In genomic region chr9:23849379-23849778, GRCh38 we compare ENCODE assay signal across 18 cellular contexts. TPM values are rescaled to one million over a fixed set of nuclear protein-coding genes. Genes with fewer than 3 reads are reported as not detected.
DNase-seq lines count a peak whose midpoint lies in the region; ATAC-seq, FAIRE-seq and TF ChIP-seq lines count a peak whose summit lies in the region.
"Had no signal": no experiment of that assay in that cellular context is flagged by ENCODE, and none has a peak within 500 bp of the region (broad histone marks: within the 10 kb centered on the region; RNA-seq: fewer than 3 reads in every experiment).

No MANE protein-coding gene starts in this region.

- H3K9ac ChIP-seq in HUES6 (ENCODE audit: low read length) (no peak overlapping the region), endodermal cell (ENCODE audit: extremely low read depth, low read length, poor library complexity, severe bottlenecking) (no peak overlapping the region), Karpas-422 (ENCODE audit: low read length) (no peak overlapping the region)

- no peak overlapping the region for H3K27ac Mint-ChIP-seq in endodermal cell
- no peak overlapping the region for H3K27ac Mint-ChIP-seq in nephron progenitor cell
- H3K27ac Mint-ChIP-seq: activated naive CD8-positive, alpha-beta T cell treated with anti-CD3 and anti-CD28 coated beads, Interleukin-2, amount 10 ng/mL, durations not matched to agents 7 days and 5 days had no signal

- H3K9me3 Mint-ChIP-seq in endodermal cell (no peaks in the 10 kb centered on the region), nephron progenitor cell (no peaks in the 10 kb centered on the region)
- H3K9me3 Mint-ChIP-seq: activated naive CD8-positive, alpha-beta T cell treated with anti-CD3 and anti-CD28 coated beads, Interleukin-2, amount 10 ng/mL, durations not matched to agents 7 days and 5 days; activated T-cell treated with anti-CD3 and anti-CD28 coated beads, Interleukin-2, amount 50 U/mL, for 4 hours had no signal

- POLR2A ChIA-PET in A549 (lab: Yijun Ruan, JAX), result no interaction called here

- H3K4me1 Mint-ChIP-seq in endodermal cell (peaks cover 13% of the 10 kb centered on the region), nephron progenitor cell (peaks cover 25% of the 10 kb centered on the region)
- H3K4me1 Mint-ChIP-seq: activated naive CD8-positive, alpha-beta T cell treated with anti-CD3 and anti-CD28 coated beads, Interleukin-2, amount 10 ng/mL, durations not matched to agents 7 days and 5 days had no signal

- WGBS in A549 (ENCODE audit: missing lambda C conversion rate), result 49% methylated on average over 5 of the region's 5 CpGs
- WGBS in endodermal cell (ENCODE audit: insufficient coverage in 1 of 2, insufficient read length in 1 of 2), 2 experiments, result 22% methylated on average over 5 of the region's 5 CpGs; no CpG with 5 or more reads in 1 of the 2 experiments

- H3K9me2 ChIP-seq in Karpas-422 (replicated peaks; ENCODE audit: insufficient read depth, low read length), result 0 out of 2 replicates have a peak, but pooled peaks cover 3% of the 10 kb centered on the region

- ATAC-seq in A549 (no peak), GM19324 (IDR thresholded peaks at IDR 0.05; ENCODE audit: low FRiP score, unreplicated experiment) (no peak)
- ATAC-seq: activated T-cell treated with anti-CD3 and anti-CD28 coated beads, Interleukin-2, amount 50 U/mL, for 4 hours had no signal

- H3K79me2 ChIP-seq in Karpas-422 (ENCODE audit: low read length), result no peaks in the 10 kb centered on the region

- H3K36me3 ChIP-seq in HUES6 (ENCODE audit: control insufficient read depth, insufficient read depth, low read length) (no peaks in the 10 kb centered on the region), endodermal cell (ENCODE audit: control insufficient read depth, insufficient read depth, low read length) (no peaks in the 10 kb centered on the region), Karpas-422 (ENCODE audit: insufficient read depth, low read length) (no peaks in the 10 kb centered on the region)
- H3K36me3 ChIP-seq: thyroid gland had no signal

- TF ChIP-seq RAD21 in A549 (conservative IDR thresholded peaks at IDR 0.05 in 1 of 2, IDR thresholded peaks at IDR 0.05 in 1 of 2), result no peak

- H3K27me3 Mint-ChIP-seq in endodermal cell (ENCODE audit: insufficient read depth) (peaks cover 53% of the 10 kb centered on the region), nephron progenitor cell (ENCODE audit: low read depth, poor library complexity) (peaks cover 17% of the 10 kb centered on the region)

- TF ChIP-seq CTCF in A549 (IDR thresholded peaks at IDR 0.05), result no peak
- no peak for TF ChIP-seq CTCF in endodermal cell (conservative IDR thresholded peaks at IDR 0.05)
- TF ChIP-seq CTCF in nephron progenitor cell (IDR thresholded peaks at IDR 0.05), result no peak

- H3K4me1 ChIP-seq in A549 (peaks cover 6% of the 10 kb centered on the region; the same call in 1 of the 3 replicates), HUES6 (ENCODE audit: control insufficient read depth, insufficient read depth, low read length) (peaks cover 8% of the 10 kb centered on the region), endodermal cell (ENCODE audit: control insufficient read depth, insufficient read depth, low read length) (no peaks in the 10 kb centered on the region), Karpas-422 (ENCODE audit: low read length) (no peaks in the 10 kb centered on the region)

- no peak for FAIRE-seq in A549 (lab: Jason Lieb, UNC)
- FAIRE-seq: endothelial cell of umbilical vein had no signal

- no peaks in the 10 kb centered on the region for H4K20me1 ChIP-seq in Karpas-422 (ENCODE audit: insufficient read depth, low read depth, low read length)

- H3K36me3 Mint-ChIP-seq in endodermal cell (ENCODE audit: low read depth), result no peaks in the 10 kb centered on the region
- no peaks in the 10 kb centered on the region for H3K36me3 Mint-ChIP-seq in nephron progenitor cell (ENCODE audit: low read depth)
- H3K36me3 Mint-ChIP-seq: activated naive CD8-positive, alpha-beta T cell treated with anti-CD3 and anti-CD28 coated beads, Interleukin-2, amount 10 ng/mL, durations not matched to agents 7 days and 5 days had no signal

- no peak for TF ChIP-seq POLR2A in A549 (IDR thresholded peaks at IDR 0.05; ENCODE audit: low read length)

- no peak overlapping the region for H2AFZ ChIP-seq in Karpas-422 (ENCODE audit: low read length)

- no peak for TF ChIP-seq EP300 in A549 (IDR thresholded peaks at IDR 0.05)

- H3K4me2 ChIP-seq in A549 (peak overlapping the region; percentile 89; the same call in 2 of the 3 replicates), Karpas-422 (ENCODE audit: low read depth, low read length, poor library complexity, severe bottlenecking) (no peak overlapping the region)

- no peak overlapping the region for H3K27ac ChIP-seq in A549
- H3K27ac ChIP-seq in HUES6 (ENCODE audit: low read depth, low read length), result no peak overlapping the region
- peak overlapping the region; percentile 91 for H3K27ac ChIP-seq in endodermal cell (ENCODE audit: low read depth, low read length)
- H3K27ac ChIP-seq in Karpas-422 (ENCODE audit: low read length), result no peak overlapping the region
- H3K27ac ChIP-seq: thyroid gland had no signal

- peak overlapping the region; percentile 58 for H3K4me3 Mint-ChIP-seq in endodermal cell
- peak overlapping the region; percentile 94 for H3K4me3 Mint-ChIP-seq in nephron progenitor cell
- H3K4me3 Mint-ChIP-seq: activated naive CD8-positive, alpha-beta T cell treated with anti-CD3 and anti-CD28 coated beads, Interleukin-2, amount 10 ng/mL, durations not matched to agents 7 days and 5 days; activated T-cell treated with anti-CD3 and anti-CD28 coated beads, Interleukin-2, amount 50 U/mL, for 4 hours had no signal

- CTCF ChIA-PET in A549 (lab: Yijun Ruan, JAX), result no interaction called here

- no peak for DNase-seq in A549 (ENCODE audit: low read depth in 1 of 2, low spot score in 1 of 2)
- peak; percentile 50 for DNase-seq in endodermal cell
- DNase-seq in nephron progenitor cell, result no peak
- DNase-seq in DMS 273 (lab: John Stamatoyannopoulos, UW; ENCODE audit: unreplicated experiment), result no peak
- no peak for DNase-seq in activated CD4-positive, CD25-positive, alpha-beta regulatory T cell (lab: John Stamatoyannopoulos, UW)
- no peak for DNase-seq in Karpas-422
- DNase-seq: activated naive CD8-positive, alpha-beta T cell treated with anti-CD3 and anti-CD28 coated beads, Interleukin-2, amount 10 ng/mL, durations not matched to agents 7 days and 5 days; activated T-cell treated with anti-CD3 and anti-CD28 coated beads, Interleukin-2, amount 50 U/mL, for 4 hours; GF-D8; kidney glomerular epithelial cell; NCI-H2107; stimulated activated CD4-positive, alpha-beta T cell treated with anti-CD3 and anti-CD28 coated beads, Interleukin-2, amount 100 ng/mL, for 24 hours; thyroid gland had no signal

- H3K27me3 ChIP-seq in HUES6 (ENCODE audit: control insufficient read depth, insufficient read depth, low read length) (peaks cover 36% of the 10 kb centered on the region), endodermal cell (ENCODE audit: control insufficient read depth, insufficient read depth, low read length, poor library complexity, severe bottlenecking) (peaks cover 54% of the 10 kb centered on the region), Karpas-422 (ENCODE audit: low read length) (no peaks in the 10 kb centered on the region)
- H3K27me3 ChIP-seq: thyroid gland had no signal

- H3K4me3 ChIP-seq in A549 (no peak overlapping the region), HUES6 (ENCODE audit: low read depth, low read length) (peak overlapping the region; percentile 74), endodermal cell (ENCODE audit: low read length) (peak overlapping the region; percentile 81), Karpas-422 (ENCODE audit: low read length) (no peak overlapping the region)
- H3K4me3 ChIP-seq: thyroid gland had no signal

- H3K9me3 ChIP-seq in A549 (no peaks in the 10 kb centered on the region), HUES6 (ENCODE audit: control insufficient read depth, insufficient read depth, low read depth, low read length) (no peaks in the 10 kb centered on the region), endodermal cell (ENCODE audit: control insufficient read depth, low read length) (no peaks in the 10 kb centered on the region), Karpas-422 (ENCODE audit: low read length) (no peaks in the 10 kb centered on the region; the same call in 1 of the 2 replicates)
- H3K9me3 ChIP-seq: thyroid gland had no signal

TF ChIP-seq in A549, 52 proteins besides CTCF, POLR2A, EP300 and RAD21 (continues in another document):
- TF ChIP-seq PHF8 (IDR thresholded peaks at IDR 0.05; ENCODE audit: borderline replicate concordance, low read depth) (no peak), KDM5A (IDR thresholded peaks at IDR 0.05) (no peak), PBX3 (IDR thresholded peaks at IDR 0.05) (no peak), RCOR1 (IDR thresholded peaks at IDR 0.05; ENCODE audit: low read depth, low read length) (no peak), NPAS2 (CRISPR knock-in tag; IDR thresholded peaks at IDR 0.05; ENCODE audit: borderline replicate concordance) (no peak), ZNF302 (CRISPR knock-in tag; IDR thresholded peaks at IDR 0.05) (no peak), CBX2 (IDR thresholded peaks at IDR 0.05; ENCODE audit: borderline replicate concordance, low read depth) (no peak), POLR2AphosphoS2 (conservative IDR thresholded peaks at IDR 0.05; ENCODE audit: low read length) (no peak), HOXA7 (CRISPR knock-in tag; IDR thresholded peaks at IDR 0.05) (no peak), HEYL (CRISPR knock-in tag; IDR thresholded peaks at IDR 0.05) (no peak), CBX8 (IDR thresholded peaks at IDR 0.05) (no peak), ZSCAN20 (CRISPR knock-in tag; IDR thresholded peaks at IDR 0.05) (no peak), HDAC2 (IDR thresholded peaks at IDR 0.05) (no peak)

RNA-seq across cellular contexts. Expression of gene ELAVL2, which starts 23.3 kb away (rescaled TPM):
- polyA plus RNA-seq in A549 (2011; rRNA removed) (0.13 and 0.20 TPM in 2 replicates), A549 (2017; fragmentation: RNase III; extraction: RNeasy Plus Mini Kit Qiagen cat#74134 plus additional on column Dnase treatment) (0.03 TPM in 2 of 3 replicates, not detected in the other)
- 0.01 TPM in 1 of 2 replicates, not detected in the other for polyA plus RNA-seq in A549 (2012; cell fraction: cytosol; rRNA removed)
- polyA plus RNA-seq in A549 (2012; cell fraction: nucleus; rRNA removed), result not detected in 2 replicates
- polyA minus RNA-seq in A549 (2011; rRNA and poly(A)+ RNA removed), result 0.37 and 0.83 TPM in 2 replicates
- total RNA-seq in endodermal cell, result 1 to 10 TPM; 4.7 to 6.2 TPM
- 25.8 TPM for polyA plus RNA-seq in endodermal cell (2013, experiment 1 of 2)
- polyA plus RNA-seq in endodermal cell (2013, experiment 2 of 2), result 25.3 TPM
- total RNA-seq in Karpas-422 (2014; rRNA removed; shearing (Covaris generic); ENCODE audit: low replicate concordance), result not detected in 2 replicates
- total RNA-seq: activated naive CD8-positive, alpha-beta T cell treated with anti-CD3 and anti-CD28 coated beads, Interleukin-2, amount 10 ng/mL, durations not matched to agents 7 days and 5 days; activated T-cell treated with anti-CD3 and anti-CD28 coated beads, Interleukin-2, amount 50 U/mL, for 4 hours; HT-29; OCI-LY7 had no signal

Comparison
In these comparisons a context has a peak if more than half of its experiments do, and no peak if none do; other contexts are left out.
1. H3K4me3 ChIP-seq: peak in HUES6 (single experiment) and endodermal cell (single experiment); none in A549 (single experiment) and Karpas-422 (single experiment).